In the genomic region with DNA sequence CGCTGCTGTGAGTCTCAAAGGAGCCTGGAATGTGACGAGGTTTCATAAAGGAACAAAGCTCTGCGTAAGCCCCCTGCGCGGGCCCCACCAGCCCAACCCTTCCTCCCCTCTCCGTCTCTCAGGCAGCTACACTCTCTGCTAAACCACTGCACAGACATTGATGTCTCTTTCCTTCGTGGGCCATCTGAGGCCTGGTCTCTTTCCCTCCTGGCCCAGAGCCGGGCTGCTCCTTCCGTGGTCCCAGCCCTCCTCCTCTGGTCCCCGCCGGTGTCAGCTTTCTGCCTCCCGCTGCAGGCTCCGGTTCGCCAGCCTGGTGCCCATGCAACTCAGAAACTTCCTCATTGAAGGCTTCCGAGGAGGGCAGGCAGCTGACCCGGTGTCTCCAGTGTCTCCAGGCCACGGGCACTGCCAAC, we compare ENCODE assay signal across 1 cellular context.
TF ChIP-seq lines count a peak whose summit lies in the region.

No MANE protein-coding gene starts in this region.

TF ChIP-seq in H1, 55 proteins besides CTCF, POLR2A, EP300 and RAD21:
- no peak for TF ChIP-seq TEAD4 (IDR thresholded peaks at IDR 0.05; ENCODE audit: low read depth, low read length)
- no peak for TF ChIP-seq YY1 (IDR thresholded peaks at IDR 0.05; ENCODE audit: low read depth, low read length)
- TF ChIP-seq BCL11A (IDR thresholded peaks at IDR 0.05; ENCODE audit: low read depth in 2 of 2, low read length in 2 of 2) = no peak
- TF ChIP-seq BACH1 (IDR thresholded peaks at IDR 0.05; ENCODE audit: low read length) = no peak
- no peak for TF ChIP-seq RNF2 (IDR thresholded peaks at IDR 0.05; ENCODE audit: borderline replicate concordance, low read depth, low read length, missing control alignments, poor library complexity, severe bottlenecking)
- TF ChIP-seq SUZ12 (IDR thresholded peaks at IDR 0.05; ENCODE audit: low read length) = no peak
